In genomic region chr13:108922108-108922507, GRCh38 we compare ENCODE assay signal across 7 cellular contexts.
"Had no signal": no experiment of that assay in that cellular context is flagged by ENCODE, and none has a peak within 500 bp of the region (broad histone marks: within the 10 kb centered on the region; RNA-seq: fewer than 3 reads in every experiment).

No MANE protein-coding gene starts in this region.

- H3K9ac ChIP-seq: GM23248 had no signal

- H3K36me3 Mint-ChIP-seq: IgD-negative memory B cell had no signal

- H3K9me3 Mint-ChIP-seq: HFFc6, IgD-negative memory B cell had no signal

- ATAC-seq: HCT116 had no signal

- H2AFZ ChIP-seq: GM23248 had no signal

- H3K4me1 Mint-ChIP-seq: IgD-negative memory B cell had no signal

- H3K9me3 ChIP-seq: HAP-1 had no signal

- H3K36me3 ChIP-seq: HAP-1 had no signal

- H3K4me3 ChIP-seq: GM23248, HAP-1 had no signal

- H3K4me1 ChIP-seq: HAP-1 had no signal

- DNase-seq: GM23248, GOT3, H7, HFFc6 had no signal

- H3K27ac Mint-ChIP-seq: HFFc6, IgD-negative memory B cell had no signal

- H3K4me3 Mint-ChIP-seq: HFFc6, IgD-negative memory B cell had no signal

- H3K27ac ChIP-seq: GM23248 had no signal
